In the genomic region with DNA sequence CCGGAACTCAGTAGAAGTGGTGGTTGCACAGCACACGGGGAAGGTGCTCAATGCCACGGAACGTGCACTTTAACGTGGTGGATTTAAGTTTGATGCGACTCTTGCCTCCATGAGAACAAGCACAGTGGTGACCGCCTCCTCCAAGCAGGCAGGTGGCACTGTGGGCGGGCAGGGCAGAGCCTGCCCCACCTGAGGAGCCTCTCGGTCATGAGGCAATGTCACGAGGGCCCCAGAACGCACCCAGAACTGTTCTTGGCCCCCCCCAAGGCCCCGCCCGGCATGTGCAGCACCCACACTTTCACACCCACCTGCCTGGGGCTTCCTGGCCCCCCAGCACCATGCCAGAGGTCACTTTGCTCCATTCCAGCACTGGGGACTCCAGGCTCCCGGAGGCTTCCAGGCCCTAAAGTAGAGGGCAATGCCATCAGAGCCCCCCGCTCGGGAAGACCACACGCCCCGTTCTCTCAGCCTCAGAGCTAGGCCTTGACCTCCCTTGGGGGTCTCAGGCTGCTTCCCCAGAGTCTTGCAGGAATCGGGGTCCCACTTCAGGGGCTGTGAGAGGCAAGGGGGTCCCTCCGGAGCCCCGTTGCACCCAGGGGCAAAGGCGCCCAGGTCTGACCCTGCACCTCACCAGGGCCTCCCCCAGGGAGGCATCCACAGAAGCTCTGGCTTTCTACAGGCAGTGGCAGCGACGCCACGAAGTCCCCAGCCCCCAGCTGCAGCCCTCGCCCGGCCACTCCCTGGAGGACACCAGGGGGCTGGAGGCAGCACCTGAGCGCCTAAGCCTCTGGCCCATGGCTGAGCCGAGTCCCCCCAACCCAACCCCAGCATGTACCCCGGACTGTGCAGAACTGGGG, we compare ENCODE assay signal across 27 cellular contexts. TPM values are rescaled to one million over a fixed set of nuclear protein-coding genes. Genes with fewer than 3 reads are reported as not detected.
DNase-seq lines count a peak whose midpoint lies in the region; ATAC-seq and TF ChIP-seq lines count a peak whose summit lies in the region.
"Had no signal": no experiment of that assay in that cellular context is flagged by ENCODE, and none has a peak within 500 bp of the region (broad histone marks: within the 10 kb centered on the region; RNA-seq: fewer than 3 reads in every experiment).

No MANE protein-coding gene starts in this region.

- no peak overlapping the region for H3K4ac ChIP-seq in neuronal stem cell (ENCODE audit: low read length)

- no peaks in the 10 kb centered on the region for H4K20me1 ChIP-seq in neural progenitor cell (ENCODE audit: low read depth)

- H3K9me3 ChIP-seq in neuronal stem cell (replicated peaks in 1 of 2; ENCODE audit: control insufficient read depth in 2 of 2, insufficient read depth in 1 of 2, low read depth in 1 of 2, low read length in 2 of 2) = peaks cover 0 to 14% of the 10 kb centered on the region in 2 donors
- no peaks in the 10 kb centered on the region for H3K9me3 ChIP-seq in neural progenitor cell (ENCODE audit: low read depth)
- H3K9me3 ChIP-seq: A549, esophagus squamous epithelium, gastrocnemius medialis, neutrophil had no signal

- H3K4me1 Mint-ChIP-seq in WTC11 (no peaks in the 10 kb centered on the region), type B pancreatic cell (ENCODE audit: unreplicated experiment) (peaks cover 8% of the 10 kb centered on the region), neural progenitor cell (peaks cover 2% of the 10 kb centered on the region)
- H3K4me1 Mint-ChIP-seq: B cell had no signal

- POLR2A ChIA-PET in WTC11 (lab: Charles Lee) = no interaction called here

- H3K27me3 Mint-ChIP-seq in WTC11 (ENCODE audit: low read depth) (no peaks in the 10 kb centered on the region), type B pancreatic cell (peaks cover 18% of the 10 kb centered on the region), neural progenitor cell (ENCODE audit: insufficient read depth, low read depth) (peaks cover 2% of the 10 kb centered on the region)

- H3K27ac Mint-ChIP-seq in WTC11 = no peak overlapping the region
- no peak overlapping the region for H3K27ac Mint-ChIP-seq in type B pancreatic cell
- H3K27ac Mint-ChIP-seq in neural progenitor cell = no peak overlapping the region
- H3K27ac Mint-ChIP-seq: activated naive CD4-positive, alpha-beta T cell treated with anti-CD3 and anti-CD28 coated beads for 36 hours; B cell; progenitor cell of endocrine pancreas had no signal

- H3K23ac ChIP-seq in neuronal stem cell (ENCODE audit: low read depth, low read length, poor library complexity) = no peak overlapping the region

- H3K4me2 ChIP-seq in neuronal stem cell (ENCODE audit: insufficient read depth, low read length, poor library complexity, severe bottlenecking) (no peak overlapping the region), neural progenitor cell (no peak overlapping the region)
- H3K4me2 ChIP-seq: A549 had no signal

- intact Hi-C loops in Right ventricle myocardium inferior (cut with DNase I) (loop anchor here (10.0 kb wide), 1 partner anchor 685 kb away; no protein-coding TSS in a partner anchor), cardiac septum (cut with DNase I) (no loop called here)

- H3K4me1 ChIP-seq in neuronal stem cell (ENCODE audit: control insufficient read depth in 2 of 2, insufficient read depth in 1 of 2, low read depth in 1 of 2, low read length in 2 of 2) (peaks cover 0 to 2% of the 10 kb centered on the region in 2 donors), neural progenitor cell (no peaks in the 10 kb centered on the region)
- H3K4me1 ChIP-seq: A549, gastrocnemius medialis had no signal

- H3K9ac ChIP-seq in neuronal stem cell (ENCODE audit: low read depth, low read length, poor library complexity) (no peak overlapping the region), neural progenitor cell (no peak overlapping the region)

- H3K36me3 ChIP-seq in neuronal stem cell (replicated peaks in 1 of 2; ENCODE audit: control insufficient read depth in 2 of 2, insufficient read depth in 2 of 2, low read length in 2 of 2) = no peaks in the 10 kb centered on the region
- no peaks in the 10 kb centered on the region for H3K36me3 ChIP-seq in neural progenitor cell
- H3K36me3 ChIP-seq: esophagus squamous epithelium, gastrocnemius medialis, neutrophil had no signal

- peaks cover 5% of the 10 kb centered on the region for H3F3A ChIP-seq in neural progenitor cell (ENCODE audit: low read depth)

- CTCF ChIA-PET in WTC11 (lab: Charles Lee) = no interaction called here

- H3K27ac ChIP-seq in neuronal stem cell (replicated peaks; ENCODE audit: low read length) = no peak overlapping the region
- H3K27ac ChIP-seq in neural progenitor cell = no peak overlapping the region
- H3K27ac ChIP-seq: A549, coronary artery, esophagus squamous epithelium, gastrocnemius medialis, neutrophil, RWPE1, VCaP had no signal

- no peaks in the 10 kb centered on the region for H3K36me3 Mint-ChIP-seq in WTC11
- no peaks in the 10 kb centered on the region for H3K36me3 Mint-ChIP-seq in type B pancreatic cell
- H3K36me3 Mint-ChIP-seq in neural progenitor cell = no peaks in the 10 kb centered on the region

- H3K18ac ChIP-seq in neuronal stem cell (ENCODE audit: low read length) = peak overlapping the region; percentile 48

- H2AFZ ChIP-seq in neuronal stem cell (ENCODE audit: low read length) (no peak overlapping the region), neural progenitor cell (replicated peaks) (no peak overlapping the region)

- H4K8ac ChIP-seq in neuronal stem cell (ENCODE audit: low read depth, low read length) = peak overlapping the region; percentile 65

- peak overlapping the region; percentile 41 for H2BK12ac ChIP-seq in neuronal stem cell (ENCODE audit: low read length)

- no peaks in the 10 kb centered on the region for H3K9me3 Mint-ChIP-seq in WTC11
- no peaks in the 10 kb centered on the region for H3K9me3 Mint-ChIP-seq in type B pancreatic cell
- H3K9me3 Mint-ChIP-seq in neural progenitor cell = no peaks in the 10 kb centered on the region
- H3K9me3 Mint-ChIP-seq: activated naive CD4-positive, alpha-beta T cell treated with anti-CD3 and anti-CD28 coated beads for 36 hours had no signal

- H3K14ac ChIP-seq in neuronal stem cell (ENCODE audit: low read length) = peak overlapping the region; percentile 71

- H3K27me3 ChIP-seq in neuronal stem cell (ENCODE audit: control insufficient read depth in 3 of 3, insufficient read depth in 3 of 3, low read depth in 1 of 3, low read length in 3 of 3) (peaks cover 0 to 54% (median 2%) of the 10 kb centered on the region in 3 experiments), neural progenitor cell (no peaks in the 10 kb centered on the region)
- H3K27me3 ChIP-seq: neutrophil had no signal

- peak overlapping the region; percentile 91 for H2AK5ac ChIP-seq in neuronal stem cell (ENCODE audit: low read depth, low read length)

- H3K4me3 Mint-ChIP-seq in WTC11 = no peak overlapping the region
- no peak overlapping the region for H3K4me3 Mint-ChIP-seq in type B pancreatic cell
- no peak overlapping the region for H3K4me3 Mint-ChIP-seq in neural progenitor cell
- H3K4me3 Mint-ChIP-seq: activated naive CD4-positive, alpha-beta T cell treated with anti-CD3 and anti-CD28 coated beads for 36 hours; B cell had no signal

- peak overlapping the region in 1 of 2 donors; percentile 12 for H3K4me3 ChIP-seq in neuronal stem cell (ENCODE audit: low read length in 2 of 2)
- H3K4me3 ChIP-seq in neural progenitor cell = no peak overlapping the region
- H3K4me3 ChIP-seq: A549, coronary artery, esophagus squamous epithelium, gastrocnemius medialis had no signal

- TF ChIP-seq CTCF in WTC11 (IDR thresholded peaks at IDR 0.05) = no peak
- no peak for TF ChIP-seq CTCF in type B pancreatic cell (conservative IDR thresholded peaks at IDR 0.05)
- TF ChIP-seq CTCF in neural progenitor cell (IDR thresholded peaks at IDR 0.05) = no peak

- WGBS in neuronal stem cell (ENCODE audit: extremely low coverage in 2 of 2, insufficient read length in 2 of 2, insufficient replicate concordance in 1 of 2), 2 donors = no CpG with 5 or more reads among the region's 30 CpGs

- no peak for ATAC-seq in Right ventricle myocardium inferior
- peak; percentile 47; the same call in 1 of the 2 replicates for ATAC-seq in WTC11
- ATAC-seq: gastrocnemius medialis had no signal

- H4K91ac ChIP-seq in neuronal stem cell (ENCODE audit: low read depth, low read length, poor library complexity) = no peak overlapping the region

- peak; percentile 53 for DNase-seq in Right ventricle myocardium inferior (ENCODE audit: missing footprints)
- DNase-seq in cardiac septum (ENCODE audit: low spot score) = no peak
- peak; percentile 45 for DNase-seq in NAMALWA (ENCODE audit: low spot score)
- DNase-seq in WTC11 (ENCODE audit: low spot score) = no peak
- DNase-seq in neuronal stem cell (ENCODE audit: low spot score) = no peak
- no peak for DNase-seq in type B pancreatic cell (ENCODE audit: extremely low spot score, unreplicated experiment)
- DNase-seq in NCI-H2196 (lab: John Stamatoyannopoulos, UW; ENCODE audit: unreplicated experiment) = no peak
- no peak for DNase-seq in neural progenitor cell (ENCODE audit: low spot score)
- DNase-seq: activated CD4-positive, alpha-beta T cell treated with anti-CD3 and anti-CD28 coated beads, Interleukin-2, amount 50 U/mL, for 1 hour; activated naive CD4-positive, alpha-beta T cell treated with anti-CD3 and anti-CD28 coated beads for 36 hours; amygdala; esophagus squamous epithelium; gastrocnemius medialis; kidney glomerular epithelial cell; mammary epithelial cell; NCI-H1930; NCI-H446 treated with DMSO at 0.1 percent for 48 hours; stimulated activated CD8-positive, alpha-beta memory T cell treated with anti-CD3 and anti-CD28 coated beads, Interleukin-4, amount 100 ng/mL, for 48 hours had no signal

- peak overlapping the region; percentile 60 for H2BK5ac ChIP-seq in neuronal stem cell (ENCODE audit: low read length)

- H3K79me1 ChIP-seq in neuronal stem cell (ENCODE audit: low read depth, low read length) = no peaks in the 10 kb centered on the region

- H3K79me2 ChIP-seq in neural progenitor cell (ENCODE audit: low read depth) = no peaks in the 10 kb centered on the region

- peak overlapping the region; percentile 17 for H2BK120ac ChIP-seq in neuronal stem cell (ENCODE audit: low read depth, low read length)

- peak overlapping the region; percentile 64 for H2BK15ac ChIP-seq in neuronal stem cell (ENCODE audit: low read length)

RNA-seq across cellular contexts. Expression of a gene that starts 14.0 kb away (rescaled TPM):
- total RNA-seq in Right ventricle myocardium inferior (not detected), cardiac septum (0.03 TPM), WTC11 (2021) (0.02 to 0.04 TPM in 2 of 3 replicates, not detected in the other), type B pancreatic cell (ENCODE audit: low replicate concordance) (0.69 and 0.70 TPM in 2 replicates), neural progenitor cell (ENCODE audit: low replicate concordance) (0.09 TPM in 1 of 2 replicates, not detected in the other)
- 0.08 TPM for polyA plus RNA-seq in neuronal stem cell (2013, experiment 1 of 2)
- polyA plus RNA-seq in neuronal stem cell (2013, experiment 2 of 2) = 0.08 TPM
- total RNA-seq: activated naive CD4-positive, alpha-beta T cell treated with anti-CD3 and anti-CD28 coated beads for 36 hours; bronchial epithelial cell; esophagus squamous epithelium; gastrocnemius medialis; T-helper 2 cell treated with Interferon-gamma antibody and Interleukin-4, amounts not matched to agents 100 ng/mL and 5 ng/mL, for 36 hours had no signal
- polyA plus RNA-seq: mammary epithelial cell had no signal

RNA-seq across cellular contexts. Expression of a gene that starts 37.5 kb away (rescaled TPM):
- 48.6 TPM for total RNA-seq in Right ventricle myocardium inferior
- total RNA-seq in cardiac septum = 35.1 TPM
- total RNA-seq in WTC11 (2021) = 14.2 to 16.2 TPM (median 16.2 TPM) in 3 replicates
- polyA plus RNA-seq in neuronal stem cell (2013, experiment 1 of 2) = 37.4 TPM
- polyA plus RNA-seq in neuronal stem cell (2013, experiment 2 of 2) = 37.2 TPM
- 29.2 and 56.2 TPM in 2 replicates for total RNA-seq in type B pancreatic cell (ENCODE audit: low replicate concordance)
- total RNA-seq in neural progenitor cell (ENCODE audit: low replicate concordance) = 6.2 and 39.7 TPM in 2 replicates

RNA-seq across cellular contexts. Expression of a gene that starts 44.3 kb away (rescaled TPM):
- total RNA-seq in Right ventricle myocardium inferior (8.3 TPM), cardiac septum (7.2 TPM), WTC11 (2021) (31.7 to 33.4 TPM (median 33.2 TPM) in 3 replicates), type B pancreatic cell (ENCODE audit: low replicate concordance) (15.6 and 23.6 TPM in 2 replicates), neural progenitor cell (ENCODE audit: low replicate concordance) (17.1 and 19.6 TPM in 2 replicates)
- polyA plus RNA-seq in neuronal stem cell (2013, experiment 1 of 2) = 11.3 TPM
- polyA plus RNA-seq in neuronal stem cell (2013, experiment 2 of 2) = 11.5 TPM

Comparison
In these comparisons a context has a peak if more than half of its experiments do, and no peak if none do; other contexts are left out.
1. DNase-seq: peak in Right ventricle myocardium inferior (single experiment) and NAMALWA (single experiment); none in cardiac septum (single experiment), WTC11 (single experiment), neuronal stem cell (single experiment), type B pancreatic cell (single experiment), NCI-H2196 (single experiment) and neural progenitor cell (single experiment).